Comparison of ENCODE assay signal across 15 cellular contexts in the genomic region with DNA sequence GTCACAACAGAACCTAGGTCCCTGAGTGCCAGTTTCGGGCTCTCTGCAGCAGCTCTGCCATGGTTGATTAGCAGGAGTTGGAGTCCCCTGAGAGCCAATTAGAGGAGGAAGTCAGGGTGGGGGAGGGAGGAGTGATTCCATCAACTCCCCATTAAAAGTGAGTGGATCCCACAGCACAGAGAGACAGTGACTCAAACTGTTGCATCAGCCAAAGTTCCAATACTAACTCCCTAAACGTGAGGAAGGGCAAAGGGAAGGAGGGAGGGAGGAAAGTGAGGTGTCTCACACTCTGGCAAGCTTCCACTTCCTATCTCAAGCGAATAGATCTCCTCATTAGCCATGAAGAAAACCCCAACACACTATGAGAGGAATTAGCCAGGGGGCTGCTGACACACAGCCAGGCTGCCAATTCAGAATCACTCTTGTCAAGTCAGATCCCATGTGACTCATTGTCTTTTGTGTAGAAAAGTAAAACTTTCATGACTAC. TPM values are rescaled to one million over a fixed set of nuclear protein-coding genes. Genes with fewer than 3 reads are reported as not detected.
DNase-seq lines count a peak whose midpoint lies in the region; TF ChIP-seq lines count a peak whose summit lies in the region.
"Had no signal": no experiment of that assay in that cellular context is flagged by ENCODE, and none has a peak within 500 bp of the region (broad histone marks: within the 10 kb centered on the region; RNA-seq: fewer than 3 reads in every experiment).

No MANE protein-coding gene starts in this region.

- intact Hi-C loops in lower leg skin (cut with DNase I; ENCODE audit: low total_unique reads), result no loop called here

- 35 to 38% methylated on average over 3 of the region's 3 CpGs for WGBS in lower leg skin, 2 donors

- DNase-seq in EL (peak; percentile 93), NCI-H2171 (lab: John Stamatoyannopoulos, UW) (peak; percentile 53), choroid plexus epithelial cell (ENCODE audit: low read depth) (peak; percentile 18), myocyte (ENCODE audit: low read depth) (peak; percentile 44), NOMO-1 treated with dmso at 0.1 percent for 144 hours (lab: John Stamatoyannopoulos, UW; ENCODE audit: unreplicated experiment) (no peak), lower leg skin (ENCODE audit: low spot score in 2 of 2) (no peak), GDM1 (lab: John Stamatoyannopoulos, UW) (no peak)
- DNase-seq in activated CD4-positive, alpha-beta T cell treated with anti-CD3 and anti-CD28 coated beads for 4 hours, result no peak
- DNase-seq: activated CD4-positive, alpha-beta T cell treated with anti-CD3 and anti-CD28 coated beads, Interleukin-2, amount 50 U/mL, for 4 hours; amygdala; gastrocnemius medialis; mucosa of descending colon; NCI-H1436 treated with DMSO at 0.1 percent for 48 hours; Right ventricle myocardium superior had no signal

- no peak for TF ChIP-seq POLR2A in lower leg skin (IDR thresholded peaks at IDR 0.05)

- H3K4me3 ChIP-seq in choroid plexus epithelial cell (ENCODE audit: low read depth, low read length), result no peak overlapping the region
- no peak overlapping the region for H3K4me3 ChIP-seq in lower leg skin (ENCODE audit: low read depth, poor library complexity, severe bottlenecking)
- H3K4me3 ChIP-seq: gastrocnemius medialis, mucosa of descending colon, skin epidermis had no signal

- TF ChIP-seq CTCF in choroid plexus epithelial cell (conservative IDR thresholded peaks at IDR 0.05; ENCODE audit: low read depth, low read length), result no peak
- no peak for TF ChIP-seq CTCF in lower leg skin (IDR thresholded peaks at IDR 0.05)

RNA-seq across cellular contexts. Expression of gene OR11H4, which starts 23.6 kb away (rescaled TPM):
- not detected in 2 replicates for total RNA-seq in myocyte
- polyA plus RNA-seq in myocyte (2012), result not detected
- total RNA-seq in lower leg skin, result not detected
- total RNA-seq: gastrocnemius medialis, mucosa of descending colon, Right ventricle myocardium superior had no signal

RNA-seq across cellular contexts. Expression of gene OR11H7, which starts 33.9 kb away (rescaled TPM):
- total RNA-seq in myocyte (not detected in 2 replicates), lower leg skin (not detected)
- not detected for polyA plus RNA-seq in myocyte (2012)
- total RNA-seq: gastrocnemius medialis, mucosa of descending colon, Right ventricle myocardium superior had no signal

RNA-seq across cellular contexts. Expression of gene OR11H6, which starts 39.2 kb away (rescaled TPM):
- total RNA-seq in myocyte (not detected in 2 replicates), lower leg skin (not detected)
- polyA plus RNA-seq in myocyte (2012), result not detected
- total RNA-seq: gastrocnemius medialis, mucosa of descending colon, Right ventricle myocardium superior had no signal

RNA-seq across cellular contexts. Expression of gene TTC5, which starts 43.1 kb away (rescaled TPM):
- total RNA-seq in myocyte, result 9.6 and 11.3 TPM in 2 replicates
- polyA plus RNA-seq in myocyte (2012), result 22.9 TPM
- 10 to 100 TPM in 3 of 4 donors, 1 to 10 TPM in 1; 8.3 to 23.9 (median 13.8) TPM for total RNA-seq in lower leg skin

Comparison
In these comparisons a context has a peak if more than half of its experiments do, and no peak if none do; other contexts are left out.
1. DNase-seq: peak in EL (single experiment), NCI-H2171 (single experiment), choroid plexus epithelial cell (single experiment) and myocyte (single experiment); none in NOMO-1 treated with dmso at 0.1 percent for 144 hours (single experiment), activated CD4-positive, alpha-beta T cell treated with anti-CD3 and anti-CD28 coated beads for 4 hours (0 of 2), lower leg skin (0 of 2) and GDM1 (single experiment).